In genomic region chr6:30780642-30780920, GRCh38 we compare ENCODE assay signal across 11 cellular contexts. TPM values are rescaled to one million over a fixed set of nuclear protein-coding genes. Genes with fewer than 3 reads are reported as not detected.
A peak's percentile ranks its signal among the peaks of the same experiment; 100 is the strongest.
DNase-seq lines count a peak whose midpoint lies in the region; ATAC-seq and TF ChIP-seq lines count a peak whose summit lies in the region.
"Had no signal": no experiment of that assay in that cellular context is flagged by ENCODE, and none has a peak within 500 bp of the region (broad histone marks: within the 10 kb centered on the region; RNA-seq: fewer than 3 reads in every experiment).

No MANE protein-coding gene starts in this region.

- H3K27ac ChIP-seq in A673 (ENCODE audit: low read depth, low read length, poor library complexity, severe bottlenecking) (peak overlapping the region; percentile 89), PC-9 (peak overlapping the region; percentile 93), dorsolateral prefrontal cortex (peak overlapping the region in 37 of 59 donors; percentile 7 to 98 (median 91)), parathyroid adenoma (no peak overlapping the region)

- TF ChIP-seq CTCF in A673 (conservative IDR thresholded peaks at IDR 0.05; ENCODE audit: low read depth, low read length) (no peak), PC-9 (conservative IDR thresholded peaks at IDR 0.05) (no peak), dorsolateral prefrontal cortex (IDR thresholded peaks at IDR 0.05 in 54 of 56, conservative IDR thresholded peaks at IDR 0.05 in 2 of 56; ENCODE audit: low read depth in 1 of 56, partially characterized antibody in 56 of 56) (no peak), parathyroid adenoma (IDR thresholded peaks at IDR 0.05) (no peak), WTC11 (IDR thresholded peaks at IDR 0.05) (no peak)

- no peak for ATAC-seq in WTC11
- ATAC-seq in HG02870 (IDR thresholded peaks at IDR 0.05; ENCODE audit: unreplicated experiment), result no peak

- BruUV-seq in A673 (replicated peaks; lab: Mats Ljungman, UMichigan), result no TSS peak
- no TSS peak for BruUV-seq in PC-9 (replicated peaks; lab: Mats Ljungman, UMichigan)

- no peaks in the 10 kb centered on the region for H4K20me1 ChIP-seq in PC-9 (ENCODE audit: insufficient read depth)

- H3K9me3 Mint-ChIP-seq in WTC11, result peaks cover 21% of the 10 kb centered on the region

- no peak overlapping the region for H2AFZ ChIP-seq in PC-9
- peak overlapping the region; percentile 53 for H2AFZ ChIP-seq in parathyroid adenoma

- no peak overlapping the region for H3K27ac Mint-ChIP-seq in WTC11

- peaks cover 16% of the 10 kb centered on the region for H3K4me1 Mint-ChIP-seq in WTC11

- no peaks in the 10 kb centered on the region for H3K27me3 ChIP-seq in A673 (replicated peaks; ENCODE audit: insufficient read depth, low read depth, low read length, poor library complexity)
- H3K27me3 ChIP-seq in PC-9 (ENCODE audit: insufficient read depth, low read depth), result no peaks in the 10 kb centered on the region
- no peaks in the 10 kb centered on the region for H3K27me3 ChIP-seq in dorsolateral prefrontal cortex
- H3K27me3 ChIP-seq in parathyroid adenoma (ENCODE audit: control insufficient read depth, insufficient read depth, low read length), result no peaks in the 10 kb centered on the region

- CTCF ChIA-PET in A673 (lab: Charles Lee), result no interaction called here
- CTCF ChIA-PET in PC-9 (lab: Charles Lee), result no interaction called here
- CTCF ChIA-PET in WTC11 (lab: Charles Lee), result interaction anchor here (0.6 kb wide), 1 partner anchor 134 kb away, joined by 3 read pairs; no protein-coding TSS in a partner anchor

- peaks cover 44% of the 10 kb centered on the region for H3K4me1 ChIP-seq in A673 (ENCODE audit: insufficient read depth, low read length, poor library complexity, severe bottlenecking)
- peaks cover 58% of the 10 kb centered on the region for H3K4me1 ChIP-seq in PC-9 (replicated peaks; ENCODE audit: insufficient read depth)
- peaks cover 29% of the 10 kb centered on the region for H3K4me1 ChIP-seq in parathyroid adenoma

- H3K36me3 Mint-ChIP-seq in WTC11, result peaks cover 15% of the 10 kb centered on the region

- no peak for DNase-seq in A673 (ENCODE audit: low spot score)
- no peak for DNase-seq in PC-9
- DNase-seq in dorsolateral prefrontal cortex, result no peak
- no peak for DNase-seq in WTC11 (ENCODE audit: low spot score)
- no peak for DNase-seq in NCI-H146 (lab: John Stamatoyannopoulos, UW)
- no peak for DNase-seq in hippocampal formation (lab: John Stamatoyannopoulos, UW)
- DNase-seq: activated CD4-positive, alpha-beta T cell treated with anti-CD3 and anti-CD28 coated beads, Interleukin-2, amount 50 U/mL, for 1 hour; Karpas-422; NK-92 treated with Interleukin-12 subunit alpha and Interleukin-12 subunit beta, amount 100 ng/mL, for 24 hours had no signal

- H3K4me3 Mint-ChIP-seq in WTC11, result no peak overlapping the region

- H3K79me2 ChIP-seq in PC-9 (ENCODE audit: low read depth) (no peaks in the 10 kb centered on the region), parathyroid adenoma (no peaks in the 10 kb centered on the region)

- H3K27me3 Mint-ChIP-seq in WTC11 (ENCODE audit: low read depth), result peaks cover 7% of the 10 kb centered on the region; the same call in 1 of the 2 replicates

- peaks cover 44% of the 10 kb centered on the region for H3F3A ChIP-seq in PC-9 (ENCODE audit: insufficient read depth, low read depth)

- H3K36me3 ChIP-seq in A673 (ENCODE audit: insufficient read depth, low read length, poor library complexity, severe bottlenecking) (no peaks in the 10 kb centered on the region), PC-9 (ENCODE audit: low read depth) (no peaks in the 10 kb centered on the region), parathyroid adenoma (ENCODE audit: control insufficient read depth, insufficient read depth, low read length) (no peaks in the 10 kb centered on the region)

- intact Hi-C loops in A673 (cut with micrococcal nuclease; ENCODE audit: unreplicated experiment) (loop anchor here (2.0 kb wide), 1 partner anchor 36 kb away; the partner anchor contains the start of gene IER3), PC-9 (cut with micrococcal nuclease; ENCODE audit: unreplicated experiment) (loop anchor here (5.0 kb wide), 1 partner anchor 47 kb away; no protein-coding TSS in a partner anchor), dorsolateral prefrontal cortex (cut with DNase I) (loop anchor here (2.0 to 5.0 kb wide), 3 partner anchors 36 to 42 kb away; partner anchors contain the start of genes IER3 (in 2 of the 2) and FLOT1 (in 1 of the 2))

- H3K9me2 ChIP-seq in PC-9 (ENCODE audit: insufficient read depth), result peaks cover under 1% of the 10 kb centered on the region; the same call in 1 of the 2 replicates

- H3K4me2 ChIP-seq in PC-9, result peak overlapping the region; percentile 66
- no peak overlapping the region for H3K4me2 ChIP-seq in parathyroid adenoma (ENCODE audit: low read length)

- H3K4me3 ChIP-seq in A673 (ENCODE audit: low read depth, low read length, poor library complexity, severe bottlenecking) (no peak overlapping the region), PC-9 (no peak overlapping the region), dorsolateral prefrontal cortex (no peak overlapping the region), parathyroid adenoma (ENCODE audit: low read depth, low read length) (no peak overlapping the region)

- H3K9me3 ChIP-seq in A673 (ENCODE audit: low read depth, low read length, poor library complexity, severe bottlenecking) (no peaks in the 10 kb centered on the region), PC-9 (ENCODE audit: insufficient read depth, low read depth) (no peaks in the 10 kb centered on the region), parathyroid adenoma (ENCODE audit: control insufficient read depth, low read length) (no peaks in the 10 kb centered on the region)

- POLR2A ChIA-PET in A673 (lab: Charles Lee; ENCODE audit: low non-redundant PET) (no interaction called here), PC-9 (lab: Charles Lee; ENCODE audit: unreplicated experiment) (no interaction called here), WTC11 (lab: Charles Lee) (no interaction called here)

- no peak overlapping the region for H3K9ac ChIP-seq in parathyroid adenoma

TF ChIP-seq in WTC11, 78 proteins besides CTCF, POLR2A, EP300 and RAD21 (continues in another document):
- TF ChIP-seq PRDM15 (CRISPR knock-in tag; IDR thresholded peaks at IDR 0.05) (no peak), ATF6 (CRISPR knock-in tag; IDR thresholded peaks at IDR 0.05) (no peak), FOXP1 (CRISPR knock-in tag; IDR thresholded peaks at IDR 0.05; ENCODE audit: borderline replicate concordance) (no peak), JUN (CRISPR knock-in tag; IDR thresholded peaks at IDR 0.05) (no peak), EMX1 (CRISPR knock-in tag; IDR thresholded peaks at IDR 0.05) (no peak), MAX (CRISPR knock-in tag; IDR thresholded peaks at IDR 0.05) (no peak)

RNA-seq across cellular contexts. Expression of gene IER3, which starts 36.2 kb away (rescaled TPM):
- total RNA-seq in A673 (2021) (33.5 and 34.6 TPM in 2 replicates), PC-9 (2021) (107 and 117 TPM in 2 replicates), dorsolateral prefrontal cortex (10 to 100 TPM in 27 of 120 experiments, 1 to 10 TPM in 93; 2.1 to 35.8 (median 6.7) TPM), WTC11 (2021) (61.2 to 82.4 TPM (median 61.5 TPM) in 3 replicates)

RNA-seq across cellular contexts. Expression of gene FLOT1, which starts 38.1 kb away (rescaled TPM):
- 116 and 120 TPM in 2 replicates for total RNA-seq in A673 (2021)
- total RNA-seq in PC-9 (2021), result 225 and 234 TPM in 2 replicates
- 100 to 1,000 TPM; 130 to 270 (median 200) TPM for total RNA-seq in dorsolateral prefrontal cortex
- total RNA-seq in WTC11 (2021), result 110 to 121 TPM (median 120 TPM) in 3 replicates
